Comparison of ENCODE assay signal across 11 cellular contexts in the genomic region with DNA sequence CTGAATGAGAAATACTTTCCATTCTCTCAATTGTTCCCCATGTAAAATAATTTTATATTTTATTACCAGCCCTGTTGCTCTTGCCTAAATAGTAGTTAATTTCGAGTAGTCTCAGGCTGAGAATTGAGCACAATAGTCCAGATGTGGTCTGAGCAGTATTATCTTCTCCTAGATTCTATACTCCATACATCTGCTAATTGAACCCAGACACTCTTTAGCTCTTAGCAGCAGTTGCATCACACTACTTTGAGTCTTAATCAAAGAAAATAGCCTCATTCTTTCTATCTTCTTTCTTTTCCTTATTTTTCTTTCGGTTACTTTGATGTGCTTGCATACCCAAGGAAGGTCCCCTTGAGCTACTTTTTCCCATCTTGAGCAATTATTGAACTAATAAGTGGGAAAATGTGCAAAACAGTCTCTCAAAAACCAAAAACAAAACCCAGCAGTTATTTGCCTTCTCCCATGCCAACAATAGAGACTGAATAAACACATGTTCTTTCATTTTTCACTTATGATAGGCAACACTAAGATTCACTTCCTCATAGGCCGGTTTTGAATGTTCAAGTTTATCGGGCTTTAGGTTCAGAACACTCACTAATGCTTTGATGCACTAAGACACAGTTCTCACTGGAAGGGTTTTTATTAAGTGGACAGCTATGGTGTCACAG.
A peak's percentile ranks its signal among the peaks of the same experiment; 100 is the strongest.
DNase-seq lines count a peak whose midpoint lies in the region; ATAC-seq and TF ChIP-seq lines count a peak whose summit lies in the region.
"Had no signal": no experiment of that assay in that cellular context is flagged by ENCODE, and none has a peak within 500 bp of the region (broad histone marks: within the 10 kb centered on the region; RNA-seq: fewer than 3 reads in every experiment).

No MANE protein-coding gene starts in this region.

- no peaks in the 10 kb centered on the region for H3K4me1 ChIP-seq in Peyer's patch

- H3K36me3 ChIP-seq in Peyer's patch, result no peaks in the 10 kb centered on the region

- no peak for TF ChIP-seq CTCF in Peyer's patch (IDR thresholded peaks at IDR 0.05)

- DNase-seq in mesenteric fat pad (ENCODE audit: low spot score) (no peak), Peyer's patch (no peak), H4 (ENCODE audit: low spot score) (no peak), kidney glomerular epithelial cell (lab: John Stamatoyannopoulos, UW) (no peak)
- DNase-seq: activated CD8-positive, alpha-beta memory T cell treated with anti-CD3 and anti-CD28 coated beads, Interleukin-2, amount 50 U/mL, for 48 hours; NCI-H1048; T1000 had no signal

- no peaks in the 10 kb centered on the region for H3K9me3 ChIP-seq in Peyer's patch

- TF ChIP-seq POLR2A in Peyer's patch (IDR thresholded peaks at IDR 0.05), result no peak

- no peaks in the 10 kb centered on the region for H3K27me3 ChIP-seq in Peyer's patch

- ATAC-seq in GM18502 (IDR thresholded peaks at IDR 0.05; ENCODE audit: poor library complexity, unreplicated experiment) (peak; percentile 89), GM19463 (IDR thresholded peaks at IDR 0.05; ENCODE audit: unreplicated experiment) (peak; percentile 91), HG02884 (IDR thresholded peaks at IDR 0.05; ENCODE audit: unreplicated experiment) (peak; percentile 94), HG03521 (IDR thresholded peaks at IDR 0.05; ENCODE audit: unreplicated experiment) (peak; percentile 92)

- H3K4me3 ChIP-seq in Peyer's patch, result no peak overlapping the region

- no peak overlapping the region for H3K27ac ChIP-seq in Peyer's patch
